ENCODE assay signal across 1 cellular context in genomic region chr2:169839954-169840746, GRCh38.
A peak's percentile ranks its signal among the peaks of the same experiment; 100 is the strongest.
TF ChIP-seq lines count a peak whose summit lies in the region.

No MANE protein-coding gene starts in this region.

TF ChIP-seq in K562, 482 proteins besides CTCF, POLR2A, EP300 and RAD21 (continued from another document and continues in another):
- TF ChIP-seq ZNF609 (CRISPR knock-in tag; IDR thresholded peaks at IDR 0.05; ENCODE audit: borderline replicate concordance) = no peak
- TF ChIP-seq THRB (CRISPR knock-in tag; conservative IDR thresholded peaks at IDR 0.05) = no peak
- peak; percentile 82 for TF ChIP-seq CTBP1 (IDR thresholded peaks at IDR 0.05; ENCODE audit: borderline replicate concordance)
- peak in 1 of 2 experiments; percentile 70; a peak in 1 of 4 replicates for TF ChIP-seq ARNT (IDR thresholded peaks at IDR 0.05)
- no peak for TF ChIP-seq GMEB1 (CRISPR knock-in tag; IDR thresholded peaks at IDR 0.05)
- TF ChIP-seq MAX (CRISPR knock-in tag; IDR thresholded peaks at IDR 0.05) = peak; percentile 43; the same call in 1 of the 2 replicates
- TF ChIP-seq ETV6 (IDR thresholded peaks at IDR 0.05; ENCODE audit: borderline replicate concordance in 1 of 2, low read depth in 2 of 2, low read length in 1 of 2) = no peak
- TF ChIP-seq ETV6 (CRISPR knock-in tag; IDR thresholded peaks at IDR 0.05; ENCODE audit: borderline replicate concordance) = no peak
- TF ChIP-seq NCOA1 (IDR thresholded peaks at IDR 0.05; ENCODE audit: low read depth) = peak; percentile 49; the same call in 1 of the 2 replicates
- TF ChIP-seq RAD51 (IDR thresholded peaks at IDR 0.05; ENCODE audit: borderline replicate concordance, low read depth) = peak; percentile 34; the same call in 1 of the 2 replicates
- TF ChIP-seq SOX6 (IDR thresholded peaks at IDR 0.05) = peak; percentile 85
- TF ChIP-seq HOMEZ (CRISPR knock-in tag; IDR thresholded peaks at IDR 0.05) = no peak
- peak; percentile 4 for TF ChIP-seq HNRNPLL (IDR thresholded peaks at IDR 0.05; ENCODE audit: low read depth, low read length, poor library complexity, severe bottlenecking)
- TF ChIP-seq TFE3 (CRISPR knock-in tag; IDR thresholded peaks at IDR 0.05) = no peak
- peak; percentile 18; the same call in 1 of the 2 replicates for TF ChIP-seq ZBTB40 (IDR thresholded peaks at IDR 0.05)
- TF ChIP-seq ZBTB40 (CRISPR knock-in tag; IDR thresholded peaks at IDR 0.05) = no peak
- TF ChIP-seq BRF1 (IDR thresholded peaks at IDR 0.05; ENCODE audit: borderline replicate concordance, extremely low read depth, insufficient read length) = no peak
- peak; percentile 98 for TF ChIP-seq ZNF263 (CRISPR knock-in tag; IDR thresholded peaks at IDR 0.05; ENCODE audit: borderline replicate concordance)
- TF ChIP-seq TRIM24 (IDR thresholded peaks at IDR 0.05) = peak; percentile 46 to 77
- no peak for TF ChIP-seq NFE2 (IDR thresholded peaks at IDR 0.05; ENCODE audit: low read depth)
- TF ChIP-seq TFAP4 (CRISPR knock-in tag; IDR thresholded peaks at IDR 0.05; ENCODE audit: borderline replicate concordance) = peak; percentile 64; the same call in 1 of the 2 replicates
- no peak for TF ChIP-seq ATF1 (CRISPR knock-in tag; IDR thresholded peaks at IDR 0.05)
- peak; percentile 52 for TF ChIP-seq ATF1 (tag; IDR thresholded peaks at IDR 0.05)
- no peak for TF ChIP-seq RUNX1 (IDR thresholded peaks at IDR 0.05; ENCODE audit: low read depth)
- TF ChIP-seq RNF2 (IDR thresholded peaks at IDR 0.05) = peak; percentile 48; the same call in 1 of the 2 replicates
- no peak for TF ChIP-seq NCOA2 (IDR thresholded peaks at IDR 0.05; ENCODE audit: partially characterized antibody in 2 of 2)
- no peak for TF ChIP-seq NFE2L1 (tag; IDR thresholded peaks at IDR 0.05; ENCODE audit: borderline replicate concordance, low read depth)
- no peak for TF ChIP-seq ATF3 (IDR thresholded peaks at IDR 0.05)
- no peak for TF ChIP-seq ATF3 (CRISPR knock-in tag; conservative IDR thresholded peaks at IDR 0.05)
